6 cellular contexts compared by ENCODE assay signal in the genomic region with DNA sequence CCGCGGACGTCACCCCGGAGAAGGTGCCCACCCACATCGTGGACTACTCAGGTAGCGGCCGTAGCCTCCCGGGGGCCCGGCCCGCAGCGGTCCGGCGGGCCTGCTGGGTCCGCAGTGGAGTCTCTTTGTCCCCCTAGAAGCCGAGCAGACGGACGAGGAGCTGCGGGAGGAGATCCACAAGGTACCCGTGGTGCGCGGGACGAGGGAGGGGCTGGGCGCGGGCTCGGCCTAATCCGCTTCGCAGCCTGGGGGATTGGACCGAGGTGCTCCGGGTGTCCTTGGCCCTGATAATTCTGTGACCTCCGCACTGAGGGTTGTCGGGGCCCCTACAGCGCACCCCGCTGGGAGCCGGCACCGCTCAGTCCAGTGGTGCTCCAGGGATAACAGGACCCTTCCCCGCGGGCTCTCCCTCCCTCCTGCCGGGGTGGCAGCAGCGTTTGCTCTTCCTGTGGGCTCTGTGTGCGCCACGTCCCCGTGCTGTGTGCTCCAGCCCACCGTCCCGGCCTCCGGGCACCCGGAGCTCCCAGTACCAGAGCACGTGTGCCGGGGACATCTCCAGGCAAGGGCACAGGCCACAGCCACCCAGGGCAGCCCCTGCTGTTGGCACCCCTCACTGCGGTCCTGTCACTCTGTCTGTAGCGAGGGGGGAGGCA. TPM values are rescaled to one million over a fixed set of nuclear protein-coding genes. Genes with fewer than 3 reads are reported as not detected.
A peak's percentile ranks its signal among the peaks of the same experiment; 100 is the strongest.
DNase-seq lines count a peak whose midpoint lies in the region; ATAC-seq, FAIRE-seq and TF ChIP-seq lines count a peak whose summit lies in the region.

No MANE protein-coding gene starts in this region.

- H3K4me3 Mint-ChIP-seq in activated CD4-positive, alpha-beta T cell treated with anti-CD3 and anti-CD28 coated beads for 36 hours = peak overlapping the region; percentile 76

- H3K36me3 Mint-ChIP-seq in activated CD4-positive, alpha-beta T cell treated with anti-CD3 and anti-CD28 coated beads for 36 hours (ENCODE audit: low read depth) = peaks cover 18% of the 10 kb centered on the region

- ATAC-seq in activated CD4-positive, alpha-beta T cell treated with anti-CD3 and anti-CD28 coated beads for 36 hours = no peak
- ATAC-seq in pancreas (peak in 3 of 4 donors; percentile 1 to 11 (median 2)), HG03135 (IDR thresholded peaks at IDR 0.05; ENCODE audit: unreplicated experiment) (no peak)

- no peaks in the 10 kb centered on the region for H3K9me3 ChIP-seq in pancreas

- CTCF ChIA-PET in activated CD4-positive, alpha-beta T cell treated with anti-CD3 and anti-CD28 coated beads for 36 hours (lab: Charles Lee) = interaction anchor here (1.0 to 1.3 kb wide), 2 partner anchors 10 to 68 kb away, joined by 3 read pairs; no protein-coding TSS in a partner anchor

- H3K4me1 ChIP-seq in pancreas = peaks cover 0 to 10% (median 7%) of the 10 kb centered on the region in 3 donors

- H3K27ac ChIP-seq in cingulate gyrus (ENCODE audit: low read depth, low read length) (peak overlapping the region; percentile 75), pancreas (peak overlapping the region in 3 of 4 donors; percentile 62 to 66 (median 65))

- no peaks in the 10 kb centered on the region for H3K27me3 Mint-ChIP-seq in activated CD4-positive, alpha-beta T cell treated with anti-CD3 and anti-CD28 coated beads for 36 hours

- no peaks in the 10 kb centered on the region for H3K9me3 Mint-ChIP-seq in activated CD4-positive, alpha-beta T cell treated with anti-CD3 and anti-CD28 coated beads for 36 hours (ENCODE audit: low read depth)

- FAIRE-seq in pancreas (lab: Jason Lieb, UNC) = no peak

- H3K4me3 ChIP-seq in pancreas = peak overlapping the region; percentile 84 to 100 (median 98)

- POLR2A ChIA-PET in activated CD4-positive, alpha-beta T cell treated with anti-CD3 and anti-CD28 coated beads for 36 hours (lab: Charles Lee) = no interaction called here

- TF ChIP-seq CTCF in pancreas (IDR thresholded peaks at IDR 0.05) = no peak

- peaks cover 6% of the 10 kb centered on the region for H3K4me1 Mint-ChIP-seq in activated CD4-positive, alpha-beta T cell treated with anti-CD3 and anti-CD28 coated beads for 36 hours

- DNase-seq in activated CD4-positive, alpha-beta T cell treated with anti-CD3 and anti-CD28 coated beads for 36 hours = peak; percentile 43
- DNase-seq in activated CD4-positive, alpha-beta T cell treated with anti-CD3 and anti-CD28 coated beads, Interleukin-2, amount 50 U/mL, for 4 hours = no peak
- DNase-seq in pancreas (peak in 1 of 6 donors; percentile 85), germinal center (ENCODE audit: low spot score) (no peak)

- H3K27ac Mint-ChIP-seq in activated CD4-positive, alpha-beta T cell treated with anti-CD3 and anti-CD28 coated beads for 36 hours = peak overlapping the region; percentile 63

- peaks cover 6 to 35% (median 32%) of the 10 kb centered on the region in 3 donors for H3K36me3 ChIP-seq in pancreas

- 6 to 9% methylated on average over 42 to 50 of the region's 50 CpGs for WGBS in pancreas, 2 donors

- H3K27me3 ChIP-seq in pancreas = no peaks in the 10 kb centered on the region

- intact Hi-C loops in activated CD4-positive, alpha-beta T cell treated with anti-CD3 and anti-CD28 coated beads for 36 hours (cut with DNase I, micrococcal nuclease) = loop anchor here in 1 of 2 experiments (1.0 to 2.0 kb wide), 8 partner anchors 11 to 1291 kb away; partner anchors contain the start of genes DECR2, JMJD8, METTL26 and NDUFB10
- intact Hi-C loops in pancreas (cut with DNase I) = no loop called here

RNA-seq across cellular contexts. Expression of gene RHOT2, which starts 0.7 kb away (rescaled TPM):
- 100 to 1,000 TPM; 123 to 130 TPM for total RNA-seq in activated CD4-positive, alpha-beta T cell treated with anti-CD3 and anti-CD28 coated beads for 36 hours
- 10 to 100 TPM; 33.5 to 66.2 (median 45.6) TPM for total RNA-seq in pancreas
- 100 to 1,000 TPM; 260 to 265 TPM for polyA plus RNA-seq in pancreas

RNA-seq across cellular contexts. Expression of gene RHBDL1, which starts 6.8 kb away (rescaled TPM):
- total RNA-seq in activated CD4-positive, alpha-beta T cell treated with anti-CD3 and anti-CD28 coated beads for 36 hours = under 1 TPM; 0.40 to 0.59 TPM
- total RNA-seq in pancreas = 1 to 10 TPM in 1 of 6 donors, under 1 TPM in 5; 0.28 to 1.0 (median 0.84) TPM
- 1 to 10 TPM; 2.3 to 5.1 TPM for polyA plus RNA-seq in pancreas

RNA-seq across cellular contexts. Expression of gene STUB1, which starts 11.6 kb away (rescaled TPM):
- 10 to 100 TPM; 61.1 to 67.0 TPM for total RNA-seq in activated CD4-positive, alpha-beta T cell treated with anti-CD3 and anti-CD28 coated beads for 36 hours
- total RNA-seq in pancreas = 10 to 100 TPM; 40.1 to 66.1 (median 56.0) TPM
- polyA plus RNA-seq in pancreas = 100 to 1,000 TPM in 1 of 2 donors, 10 to 100 TPM in 1; 89.5 to 130 TPM

RNA-seq across cellular contexts. Expression of gene JMJD8, which starts 15.5 kb away (rescaled TPM):
- 10 to 100 TPM; 26.1 to 31.4 TPM for total RNA-seq in activated CD4-positive, alpha-beta T cell treated with anti-CD3 and anti-CD28 coated beads for 36 hours
- 10 to 100 TPM; 25.0 to 40.3 (median 30.9) TPM for total RNA-seq in pancreas
- 10 to 100 TPM; 47.4 to 50.2 TPM for polyA plus RNA-seq in pancreas

RNA-seq across cellular contexts. Expression of gene WDR90, which starts 19.5 kb away (rescaled TPM):
- total RNA-seq in activated CD4-positive, alpha-beta T cell treated with anti-CD3 and anti-CD28 coated beads for 36 hours = 10 to 100 TPM; 43.6 to 55.9 TPM
- total RNA-seq in pancreas = 10 to 100 TPM; 14.7 to 23.4 (median 19.3) TPM
- 10 to 100 TPM; 85.5 to 91.3 TPM for polyA plus RNA-seq in pancreas

Comparison
In these comparisons a context has a peak if more than half of its experiments do, and no peak if none do; other contexts are left out.
1. ATAC-seq: peak in pancreas (3 of 4); none in activated CD4-positive, alpha-beta T cell treated with anti-CD3 and anti-CD28 coated beads for 36 hours (single experiment) and HG03135 (single experiment).